Comparison of ENCODE assay signal across 8 cellular contexts in the genomic region with DNA sequence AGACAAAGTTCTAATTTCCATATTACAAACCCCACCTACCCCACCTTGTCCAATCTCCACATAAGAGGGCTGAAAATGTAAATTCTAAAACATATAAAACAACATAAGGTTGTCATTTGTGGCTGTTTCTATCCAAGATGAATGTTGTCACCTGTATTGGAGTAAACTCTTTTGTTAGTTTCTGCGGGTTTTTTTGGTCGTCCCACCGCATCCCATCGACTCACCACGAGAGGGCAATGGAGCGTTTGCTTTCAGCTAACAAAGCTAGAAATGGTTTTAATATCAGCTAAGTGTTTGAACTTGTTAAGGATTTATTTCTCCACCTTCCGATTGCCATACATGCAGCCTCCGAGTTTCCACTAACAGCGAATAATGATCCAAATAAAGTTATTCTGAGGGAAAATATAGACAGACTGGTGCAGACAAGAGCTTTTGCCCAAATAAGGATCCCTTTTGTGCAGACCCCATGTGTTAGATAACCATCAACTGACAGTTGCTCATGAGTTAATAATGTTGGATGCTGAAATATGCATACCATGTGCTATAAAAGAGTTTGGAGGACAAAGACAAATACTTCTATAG.
A peak's percentile ranks its signal among the peaks of the same experiment; 100 is the strongest.
DNase-seq lines count a peak whose midpoint lies in the region; ATAC-seq and TF ChIP-seq lines count a peak whose summit lies in the region.

No MANE protein-coding gene starts in this region.

- DNase-seq in GM12864 (ENCODE audit: low read depth) (no peak), NCI-H2107 (lab: John Stamatoyannopoulos, UW) (peak; percentile 6), caudate nucleus (lab: John Stamatoyannopoulos, UW) (peak in 49 of 61 donors; percentile 4 to 79 (median 36)), kidney glomerular epithelial cell (lab: John Stamatoyannopoulos, UW) (peak; percentile 79)
- DNase-seq in stimulated activated CD4-positive, alpha-beta T cell treated with anti-CD3 and anti-CD28 coated beads, Interleukin-1b, Interleukin-23, amount 100 ng/mL, for 4 hours (ENCODE audit: low read depth in 2 of 2): peak; percentile 47 to 68

- H3K4me3 ChIP-seq in GM12864 (ENCODE audit: low read depth, low read length) (no peak overlapping the region; the same call in 1 of the 2 replicates), WI38 (ENCODE audit: low read depth, low read length) (no peak overlapping the region)

- TF ChIP-seq CTCF in GM12864 (IDR thresholded peaks at IDR 0.05; ENCODE audit: low read depth, low read length, missing control alignments) (peak; percentile 75), WI38 (IDR thresholded peaks at IDR 0.05; ENCODE audit: low read depth, low read length) (peak; percentile 76)

- H3K27ac ChIP-seq in caudate nucleus (ENCODE audit: low read depth, low read length): no peak overlapping the region

- ATAC-seq in HG02678 (IDR thresholded peaks at IDR 0.05; ENCODE audit: unreplicated experiment) (peak; percentile 58), GM21526 (IDR thresholded peaks at IDR 0.05; ENCODE audit: low FRiP score, unreplicated experiment) (no peak)
